ENCODE assay signal across 8 cellular contexts in genomic region chr16:49281843-49282642, GRCh38. TPM values are rescaled to one million over a fixed set of nuclear protein-coding genes. Genes with fewer than 3 reads are reported as not detected.
A peak's percentile ranks its signal among the peaks of the same experiment; 100 is the strongest.
DNase-seq lines count a peak whose midpoint lies in the region; ATAC-seq, FAIRE-seq and TF ChIP-seq lines count a peak whose summit lies in the region.

No MANE protein-coding gene starts in this region.

- peak; percentile 57 for DNase-seq in AG08396 (ENCODE audit: low spot score)
- peak; percentile 95 for DNase-seq in NCI-H69 (lab: John Stamatoyannopoulos, UW)
- peak; percentile 4 for DNase-seq in astrocyte (ENCODE audit: low read depth)
- DNase-seq in hypothalamus (lab: John Stamatoyannopoulos, UW): peak in 50 of 51 donors; percentile 27 to 93 (median 79)
- DNase-seq in retina: peak; percentile 98

- H3K4me1 ChIP-seq in astrocyte (ENCODE audit: insufficient read depth, low read length): peaks cover 3% of the 10 kb centered on the region

- H3K27ac Mint-ChIP-seq in astrocyte (ENCODE audit: unreplicated experiment): no peak overlapping the region

- H3K9ac ChIP-seq in astrocyte (ENCODE audit: low read length): no peak overlapping the region

- ATAC-seq in GM18909 (IDR thresholded peaks at IDR 0.05; ENCODE audit: poor library complexity, unreplicated experiment) (peak; percentile 90), HG03135 (IDR thresholded peaks at IDR 0.05; ENCODE audit: unreplicated experiment) (peak; percentile 82), HG03097 (IDR thresholded peaks at IDR 0.05; ENCODE audit: low FRiP score, unreplicated experiment) (no peak)

- H3K36me3 Mint-ChIP-seq in astrocyte (ENCODE audit: low read depth, unreplicated experiment): no peaks in the 10 kb centered on the region

- no peak overlapping the region for H3K4me3 ChIP-seq in astrocyte (ENCODE audit: insufficient read depth, low read depth, low read length)

- no peaks in the 10 kb centered on the region for H3K9me3 Mint-ChIP-seq in astrocyte (ENCODE audit: unreplicated experiment)

- no peak overlapping the region for H3K27ac ChIP-seq in astrocyte (ENCODE audit: low read depth, low read length)

- peaks cover 2% of the 10 kb centered on the region for H3K4me1 Mint-ChIP-seq in astrocyte (ENCODE audit: low read depth, unreplicated experiment)

- peaks cover 76% of the 10 kb centered on the region for H3K27me3 Mint-ChIP-seq in astrocyte (ENCODE audit: low read depth, unreplicated experiment)

- FAIRE-seq in astrocyte (lab: Jason Lieb, UNC): no peak

- H3K79me2 ChIP-seq in astrocyte (ENCODE audit: insufficient read depth, low read length): no peaks in the 10 kb centered on the region

- H2AFZ ChIP-seq in astrocyte (ENCODE audit: low read depth, low read length): no peak overlapping the region

- no peaks in the 10 kb centered on the region for H3K9me3 ChIP-seq in astrocyte (ENCODE audit: insufficient read depth, low read depth, low read length)

- peak overlapping the region; percentile 50 for H3K4me2 ChIP-seq in astrocyte (ENCODE audit: low read length)

- no peaks in the 10 kb centered on the region for H4K20me1 ChIP-seq in astrocyte (ENCODE audit: insufficient read depth, low read length)

- TF ChIP-seq CTCF in astrocyte (IDR thresholded peaks at IDR 0.05; ENCODE audit: insufficient read depth, low read depth, low read length): no peak

- peak overlapping the region; percentile 83 for H3K4me3 Mint-ChIP-seq in astrocyte (ENCODE audit: unreplicated experiment)

- H3K36me3 ChIP-seq in astrocyte (ENCODE audit: insufficient read depth, low read length): no peaks in the 10 kb centered on the region

- peaks cover 63% of the 10 kb centered on the region for H3K27me3 ChIP-seq in astrocyte (ENCODE audit: insufficient read depth, low read length)

RNA-seq across cellular contexts. Expression of gene CBLN1, which starts 0.4 kb away (rescaled TPM):
- total RNA-seq in astrocyte: 0.11 TPM in 1 of 2 replicates, not detected in the other

Comparison
In these comparisons a context has a peak if more than half of its experiments do, and no peak if none do; other contexts are left out.
1. DNase-seq: peak in every context shown above with its lines; median percentile 98 in retina; 95 in NCI-H69; 79 in hypothalamus; 57 in AG08396; 4 in astrocyte.